In genomic region chr2:120669121-120669952, GRCh38 we compare ENCODE assay signal across 1 cellular context.
TF ChIP-seq lines count a peak whose summit lies in the region.

No MANE protein-coding gene starts in this region.

TF ChIP-seq in HepG2, 621 proteins besides CTCF, POLR2A, EP300 and RAD21 (continued from another document and continues in another):
- TF ChIP-seq, protein P1, sequence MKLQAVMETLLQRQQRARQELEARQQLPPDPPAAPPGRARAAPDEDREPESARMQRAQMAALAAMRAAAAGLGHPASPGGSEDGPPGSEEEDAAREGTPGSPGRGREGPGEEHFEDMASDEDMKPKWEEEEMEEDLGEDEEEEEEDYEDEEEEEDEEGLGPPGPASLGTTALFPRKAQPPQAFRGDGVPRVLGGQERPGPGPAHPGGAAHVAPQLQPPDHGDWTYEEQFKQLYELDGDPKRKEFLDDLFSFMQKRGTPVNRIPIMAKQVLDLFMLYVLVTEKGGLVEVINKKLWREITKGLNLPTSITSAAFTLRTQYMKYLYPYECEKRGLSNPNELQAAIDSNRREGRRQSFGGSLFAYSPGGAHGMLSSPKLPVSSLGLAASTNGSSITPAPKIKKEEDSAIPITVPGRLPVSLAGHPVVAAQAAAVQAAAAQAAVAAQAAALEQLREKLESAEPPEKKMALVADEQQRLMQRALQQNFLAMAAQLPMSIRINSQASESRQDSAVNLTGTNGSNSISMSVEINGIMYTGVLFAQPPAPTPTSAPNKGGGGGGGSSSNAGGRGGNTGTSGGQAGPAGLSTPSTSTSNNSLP (IDR thresholded peaks at IDR 0.05; ENCODE audit: low read depth, low read length): no peak; the same call in 1 of the 2 replicates
- TF ChIP-seq SSRP1 (CRISPR knock-in tag; IDR thresholded peaks at IDR 0.05): no peak
- no peak for TF ChIP-seq MLX (CRISPR knock-in tag; IDR thresholded peaks at IDR 0.05)
- peak; percentile 55; the same call in 1 of the 2 replicates for TF ChIP-seq ZBTB25 (CRISPR knock-in tag; IDR thresholded peaks at IDR 0.05)
- TF ChIP-seq POLR2AphosphoS2 (IDR thresholded peaks at IDR 0.05; ENCODE audit: low read depth, low read length): no peak
- TF ChIP-seq MLLT10 (CRISPR knock-in tag; IDR thresholded peaks at IDR 0.05): no peak
- no peak; the same call in 1 of the 2 replicates for TF ChIP-seq HOXA3 (CRISPR knock-in tag; IDR thresholded peaks at IDR 0.05)
- no peak for TF ChIP-seq ZNF670 (CRISPR knock-in tag; IDR thresholded peaks at IDR 0.05; ENCODE audit: borderline replicate concordance)
- no peak for TF ChIP-seq SPEN (CRISPR knock-in tag; IDR thresholded peaks at IDR 0.05; ENCODE audit: low read depth)
- TF ChIP-seq ARNT (IDR thresholded peaks at IDR 0.05): no peak
- TF ChIP-seq TAF15 (IDR thresholded peaks at IDR 0.05; ENCODE audit: low read depth, low read length, poor library complexity, severe bottlenecking): no peak
- TF ChIP-seq, protein P2, sequence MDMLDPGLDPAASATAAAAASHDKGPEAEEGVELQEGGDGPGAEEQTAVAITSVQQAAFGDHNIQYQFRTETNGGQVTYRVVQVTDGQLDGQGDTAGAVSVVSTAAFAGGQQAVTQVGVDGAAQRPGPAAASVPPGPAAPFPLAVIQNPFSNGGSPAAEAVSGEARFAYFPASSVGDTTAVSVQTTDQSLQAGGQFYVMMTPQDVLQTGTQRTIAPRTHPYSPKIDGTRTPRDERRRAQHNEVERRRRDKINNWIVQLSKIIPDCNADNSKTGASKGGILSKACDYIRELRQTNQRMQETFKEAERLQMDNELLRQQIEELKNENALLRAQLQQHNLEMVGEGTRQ (IDR thresholded peaks at IDR 0.05; ENCODE audit: low read depth, low read length): no peak
- TF ChIP-seq, protein P2 (CRISPR knock-in tag; IDR thresholded peaks at IDR 0.05; ENCODE audit: borderline replicate concordance): no peak
- TF ChIP-seq, protein P3, sequence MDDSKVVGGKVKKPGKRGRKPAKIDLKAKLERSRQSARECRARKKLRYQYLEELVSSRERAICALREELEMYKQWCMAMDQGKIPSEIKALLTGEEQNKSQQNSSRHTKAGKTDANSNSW (CRISPR knock-in tag; IDR thresholded peaks at IDR 0.05; ENCODE audit: borderline replicate concordance): no peak
- 0 out of 2 replicates have a peak, but pooled peaks have one; percentile 25 for TF ChIP-seq ZNF605 (CRISPR knock-in tag; IDR thresholded peaks at IDR 0.05)
- TF ChIP-seq SP2 (CRISPR knock-in tag; IDR thresholded peaks at IDR 0.05): no peak
- no peak for TF ChIP-seq HMG20A (CRISPR knock-in tag; IDR thresholded peaks at IDR 0.05; ENCODE audit: borderline replicate concordance)
- no peak for TF ChIP-seq ZMYM4 (CRISPR knock-in tag; IDR thresholded peaks at IDR 0.05)
- peak; percentile 71 for TF ChIP-seq NR2C2 (CRISPR knock-in tag; IDR thresholded peaks at IDR 0.05; ENCODE audit: borderline replicate concordance)
- TF ChIP-seq HNRNPK (IDR thresholded peaks at IDR 0.05; ENCODE audit: low read depth, low read length, poor library complexity, severe bottlenecking): no peak
- TF ChIP-seq, protein P4, sequence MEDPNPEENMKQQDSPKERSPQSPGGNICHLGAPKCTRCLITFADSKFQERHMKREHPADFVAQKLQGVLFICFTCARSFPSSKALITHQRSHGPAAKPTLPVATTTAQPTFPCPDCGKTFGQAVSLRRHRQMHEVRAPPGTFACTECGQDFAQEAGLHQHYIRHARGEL (CRISPR knock-in tag; IDR thresholded peaks at IDR 0.05): no peak
- TF ChIP-seq, protein P5, sequence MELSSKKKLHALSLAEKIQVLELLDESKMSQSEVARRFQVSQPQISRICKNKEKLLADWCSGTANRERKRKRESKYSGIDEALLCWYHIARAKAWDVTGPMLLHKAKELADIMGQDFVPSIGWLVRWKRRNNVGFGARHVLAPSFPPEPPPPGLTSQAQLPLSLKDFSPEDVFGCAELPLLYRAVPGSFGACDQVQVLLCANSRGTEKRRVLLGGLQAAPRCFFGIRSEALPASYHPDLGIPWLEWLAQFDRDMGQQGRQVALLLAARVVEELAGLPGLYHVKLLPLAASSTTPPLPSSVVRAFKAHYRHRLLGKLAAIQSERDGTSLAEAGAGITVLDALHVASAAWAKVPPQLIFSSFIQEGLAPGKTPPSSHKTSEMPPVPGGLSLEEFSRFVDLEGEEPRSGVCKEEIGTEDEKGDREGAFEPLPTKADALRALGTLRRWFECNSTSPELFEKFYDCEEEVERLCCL (CRISPR knock-in tag; IDR thresholded peaks at IDR 0.05; ENCODE audit: borderline replicate concordance): no peak
- TF ChIP-seq NR1H2 (CRISPR knock-in tag; IDR thresholded peaks at IDR 0.05; ENCODE audit: borderline replicate concordance, low read depth): no peak
- TF ChIP-seq ZNF792 (CRISPR knock-in tag; IDR thresholded peaks at IDR 0.05): no peak
- no peak for TF ChIP-seq TBX3 (IDR thresholded peaks at IDR 0.05; ENCODE audit: borderline replicate concordance)
- no peak for TF ChIP-seq ZNF776 (CRISPR knock-in tag; IDR thresholded peaks at IDR 0.05)
- TF ChIP-seq ZNF562 (CRISPR knock-in tag; IDR thresholded peaks at IDR 0.05; ENCODE audit: borderline replicate concordance): no peak
- no peak for TF ChIP-seq SRF (IDR thresholded peaks at IDR 0.05; ENCODE audit: low read depth, low read length)
- TF ChIP-seq ATF3 (CRISPR knock-in tag; IDR thresholded peaks at IDR 0.05): peak; percentile 80
- TF ChIP-seq, protein P6, sequence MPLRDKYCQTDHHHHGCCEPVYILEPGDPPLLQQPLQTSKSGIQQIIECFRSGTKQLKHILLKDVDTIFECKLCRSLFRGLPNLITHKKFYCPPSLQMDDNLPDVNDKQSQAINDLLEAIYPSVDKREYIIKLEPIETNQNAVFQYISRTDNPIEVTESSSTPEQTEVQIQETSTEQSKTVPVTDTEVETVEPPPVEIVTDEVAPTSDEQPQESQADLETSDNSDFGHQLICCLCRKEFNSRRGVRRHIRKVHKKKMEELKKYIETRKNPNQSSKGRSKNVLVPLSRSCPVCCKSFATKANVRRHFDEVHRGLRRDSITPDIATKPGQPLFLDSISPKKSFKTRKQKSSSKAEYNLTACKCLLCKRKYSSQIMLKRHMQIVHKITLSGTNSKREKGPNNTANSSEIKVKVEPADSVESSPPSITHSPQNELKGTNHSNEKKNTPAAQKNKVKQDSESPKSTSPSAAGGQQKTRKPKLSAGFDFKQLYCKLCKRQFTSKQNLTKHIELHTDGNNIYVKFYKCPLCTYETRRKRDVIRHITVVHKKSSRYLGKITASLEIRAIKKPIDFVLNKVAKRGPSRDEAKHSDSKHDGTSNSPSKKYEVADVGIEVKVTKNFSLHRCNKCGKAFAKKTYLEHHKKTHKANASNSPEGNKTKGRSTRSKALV (CRISPR knock-in tag; IDR thresholded peaks at IDR 0.05): no peak
- no peak for TF ChIP-seq BRCA1 (CRISPR knock-in tag; IDR thresholded peaks at IDR 0.05)
- no peak for TF ChIP-seq EZH2 (conservative IDR thresholded peaks at IDR 0.05; ENCODE audit: low read depth, low read length)
- TF ChIP-seq, protein P7, sequence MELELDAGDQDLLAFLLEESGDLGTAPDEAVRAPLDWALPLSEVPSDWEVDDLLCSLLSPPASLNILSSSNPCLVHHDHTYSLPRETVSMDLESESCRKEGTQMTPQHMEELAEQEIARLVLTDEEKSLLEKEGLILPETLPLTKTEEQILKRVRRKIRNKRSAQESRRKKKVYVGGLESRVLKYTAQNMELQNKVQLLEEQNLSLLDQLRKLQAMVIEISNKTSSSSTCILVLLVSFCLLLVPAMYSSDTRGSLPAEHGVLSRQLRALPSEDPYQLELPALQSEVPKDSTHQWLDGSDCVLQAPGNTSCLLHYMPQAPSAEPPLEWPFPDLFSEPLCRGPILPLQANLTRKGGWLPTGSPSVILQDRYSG (CRISPR knock-in tag; IDR thresholded peaks at IDR 0.05): no peak
- peak; percentile 69; the same call in 1 of the 2 replicates for TF ChIP-seq ZNF501 (CRISPR knock-in tag; IDR thresholded peaks at IDR 0.05)
- 0 out of 2 replicates have a peak, but pooled peaks have one; percentile 32 for TF ChIP-seq ZBTB37 (CRISPR knock-in tag; IDR thresholded peaks at IDR 0.05)
- TF ChIP-seq, protein P8, sequence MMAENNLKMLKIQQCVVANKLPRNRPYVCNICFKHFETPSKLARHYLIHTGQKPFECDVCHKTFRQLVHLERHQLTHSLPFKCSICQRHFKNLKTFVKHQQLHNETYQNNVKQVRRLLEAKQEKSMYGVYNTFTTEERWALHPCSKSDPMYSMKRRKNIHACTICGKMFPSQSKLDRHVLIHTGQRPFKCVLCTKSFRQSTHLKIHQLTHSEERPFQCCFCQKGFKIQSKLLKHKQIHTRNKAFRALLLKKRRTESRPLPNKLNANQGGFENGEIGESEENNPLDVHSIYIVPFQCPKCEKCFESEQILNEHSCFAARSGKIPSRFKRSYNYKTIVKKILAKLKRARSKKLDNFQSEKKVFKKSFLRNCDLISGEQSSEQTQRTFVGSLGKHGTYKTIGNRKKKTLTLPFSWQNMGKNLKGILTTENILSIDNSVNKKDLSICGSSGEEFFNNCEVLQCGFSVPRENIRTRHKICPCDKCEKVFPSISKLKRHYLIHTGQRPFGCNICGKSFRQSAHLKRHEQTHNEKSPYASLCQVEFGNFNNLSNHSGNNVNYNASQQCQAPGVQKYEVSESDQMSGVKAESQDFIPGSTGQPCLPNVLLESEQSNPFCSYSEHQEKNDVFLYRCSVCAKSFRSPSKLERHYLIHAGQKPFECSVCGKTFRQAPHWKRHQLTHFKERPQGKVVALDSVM (CRISPR knock-in tag; IDR thresholded peaks at IDR 0.05): no peak
- TF ChIP-seq ZNF484 (CRISPR knock-in tag; IDR thresholded peaks at IDR 0.05; ENCODE audit: borderline replicate concordance, low read depth): no peak
- TF ChIP-seq POLR2AphosphoS5 (IDR thresholded peaks at IDR 0.05; ENCODE audit: low read depth, low read length): no peak
- TF ChIP-seq ATF5 (CRISPR knock-in tag; IDR thresholded peaks at IDR 0.05; ENCODE audit: low read depth): no peak
- 0 out of 2 replicates have a peak, but pooled peaks have one; percentile 1 for TF ChIP-seq ATF7 (IDR thresholded peaks at IDR 0.05)
- TF ChIP-seq ATF7 (CRISPR knock-in tag; IDR thresholded peaks at IDR 0.05): no peak
- no peak for TF ChIP-seq ZNF772 (CRISPR knock-in tag; IDR thresholded peaks at IDR 0.05)
- no peak for TF ChIP-seq EEA1 (CRISPR knock-in tag; IDR thresholded peaks at IDR 0.05; ENCODE audit: borderline replicate concordance)
- no peak; the same call in 1 of the 2 replicates for TF ChIP-seq UBTF (CRISPR knock-in tag; IDR thresholded peaks at IDR 0.05)
- no peak for TF ChIP-seq GTF2F1 (IDR thresholded peaks at IDR 0.05; ENCODE audit: low read length)
- TF ChIP-seq FOSL2 (CRISPR knock-in tag; IDR thresholded peaks at IDR 0.05): peak; percentile 92
- TF ChIP-seq NCOA5 (CRISPR knock-in tag; IDR thresholded peaks at IDR 0.05): no peak
